ENCODE assay signal across 23 cellular contexts in genomic region chr3:157247391-157247790, GRCh38.
DNase-seq lines count a peak whose midpoint lies in the region; ATAC-seq and TF ChIP-seq lines count a peak whose summit lies in the region.
"Had no signal": no experiment of that assay in that cellular context is flagged by ENCODE, and none has a peak within 500 bp of the region (broad histone marks: within the 10 kb centered on the region; RNA-seq: fewer than 3 reads in every experiment).

No MANE protein-coding gene starts in this region.

- TF ChIP-seq POLR2A in tibial nerve (IDR thresholded peaks at IDR 0.05): no peak

- WGBS in heart right ventricle, 2 donors: 72 to 88% methylated on average over 1 of the region's 1 CpG
- WGBS in tibial nerve, 2 donors: 42 to 60% methylated on average over 1 of the region's 1 CpG

- in situ Hi-C loops in GM13976 (cut with MboI; ENCODE audit: low sequenced_read_pairs, unreplicated experiment): no loop called here

- peak overlapping the region in 8 of 10 donors; percentile 18 to 92 (median 88) for H3K27ac ChIP-seq in heart right ventricle
- H3K27ac ChIP-seq in caudate nucleus (ENCODE audit: low read depth, low read length): peak overlapping the region; percentile 97
- H3K27ac ChIP-seq in tibial nerve: peak overlapping the region; percentile 36 to 90 (median 64)

- H3K27me3 ChIP-seq in heart right ventricle (no peaks in the 10 kb centered on the region), tibial nerve (no peaks in the 10 kb centered on the region)
- H3K27me3 ChIP-seq: body of pancreas, uterus had no signal

- no peaks in the 10 kb centered on the region for H3K36me3 ChIP-seq in heart right ventricle
- H3K36me3 ChIP-seq in tibial nerve: no peaks in the 10 kb centered on the region
- H3K36me3 ChIP-seq: HAP-1, uterus had no signal

- TF ChIP-seq EP300 in tibial nerve (IDR thresholded peaks at IDR 0.05): no peak

- peaks cover 5 to 43% (median 25%) of the 10 kb centered on the region in 9 donors for H3K4me1 ChIP-seq in heart right ventricle
- peaks cover 0 to 50% (median 12%) of the 10 kb centered on the region in 4 donors for H3K4me1 ChIP-seq in tibial nerve
- H3K4me1 ChIP-seq: uterus had no signal

- H3K4me3 ChIP-seq in heart right ventricle: no peak overlapping the region
- no peak overlapping the region for H3K4me3 ChIP-seq in tibial nerve
- H3K4me3 ChIP-seq: body of pancreas, HAP-1, uterus had no signal

- H3K9me3 ChIP-seq in heart right ventricle (no peaks in the 10 kb centered on the region), tibial nerve (no peaks in the 10 kb centered on the region)
- H3K9me3 ChIP-seq: body of pancreas, HAP-1, uterus had no signal

- ATAC-seq in heart right ventricle: peak in 2 of 8 donors; percentile 25 to 29
- ATAC-seq in Right ventricle myocardium inferior: no peak
- no peak for ATAC-seq in HG02759 (IDR thresholded peaks at IDR 0.05; ENCODE audit: unreplicated experiment)
- ATAC-seq: body of pancreas; natural killer cell; stimulated activated naive CD8-positive, alpha-beta T cell treated with anti-CD3 and anti-CD28 coated beads, Interleukin-15, Interleukin-2, amounts not matched to agents 100 U/mL and 50 U/mL, for 24 hours had no signal

- intact Hi-C loops in heart right ventricle (cut with DNase I) (loop anchor here in 1 of 10 donors (5.0 kb wide), 1 partner anchor 70 kb away; no protein-coding TSS in a partner anchor), Right ventricle myocardium inferior (cut with DNase I) (loop anchor here (10.0 kb wide), 1 partner anchor 73 kb away; no protein-coding TSS in a partner anchor)

- TF ChIP-seq CTCF in heart right ventricle (IDR thresholded peaks at IDR 0.05) (no peak), tibial nerve (IDR thresholded peaks at IDR 0.05) (no peak), GM13976 (IDR thresholded peaks at IDR 0.05; ENCODE audit: borderline replicate concordance, control extremely low read depth, extremely low read depth, insufficient read depth, missing control alignments) (no peak)

- DNase-seq in heart right ventricle (no peak), Right ventricle myocardium inferior (ENCODE audit: missing footprints) (no peak), caudate nucleus (lab: John Stamatoyannopoulos, UW) (no peak), lung microvascular endothelial cell (ENCODE audit: low read depth in 2 of 2) (peak; percentile 34 to 58), tibial nerve (ENCODE audit: low spot score in 2 of 2) (no peak), GM13976 (ENCODE audit: low spot score) (no peak)
- no peak for DNase-seq in stimulated activated CD4-positive, alpha-beta T cell treated with anti-CD3 and anti-CD28 coated beads, Interleukin-4, amount 100 ng/mL, for 24 hours
- DNase-seq: activated CD8-positive, alpha-beta memory T cell treated with anti-CD3 and anti-CD28 coated beads, Interleukin-2, amount 50 U/mL, for 4 hours; activated naive CD4-positive, alpha-beta T cell treated with Interleukin-2 at 50 U/mL for 16 hours; body of pancreas; CD4-positive, CD25-positive, alpha-beta regulatory T cell; DMS53; effector memory CD4-positive, alpha-beta T cell; foreskin fibroblast; Karpas-422; natural killer cell; NCI-H1436; NCI-H2171 treated with DMSO at 0.1 percent for 48 hours; NCI-H748 treated with DMSO at 0.1 percent for 48 hours; stimulated activated naive CD8-positive, alpha-beta T cell treated with anti-CD3 and anti-CD28 coated beads, Interleukin-15, Interleukin-2, amounts not matched to agents 100 U/mL and 50 U/mL, for 24 hours; uterus had no signal

Comparison
In these comparisons a context has a peak if more than half of its experiments do, and no peak if none do; other contexts are left out.
1. DNase-seq: peak in lung microvascular endothelial cell (2 of 2); none in heart right ventricle (0 of 2), Right ventricle myocardium inferior (single experiment), caudate nucleus (0 of 61), tibial nerve (0 of 2), GM13976 (single experiment) and stimulated activated CD4-positive, alpha-beta T cell treated with anti-CD3 and anti-CD28 coated beads, Interleukin-4, amount 100 ng/mL, for 24 hours (single experiment).
2. Peak in every context shown above with its lines, with median percentiles within 50 percentile points of each other: H3K27ac ChIP-seq.